Comparison of ENCODE assay signal across 1 cellular context in the genomic region with DNA sequence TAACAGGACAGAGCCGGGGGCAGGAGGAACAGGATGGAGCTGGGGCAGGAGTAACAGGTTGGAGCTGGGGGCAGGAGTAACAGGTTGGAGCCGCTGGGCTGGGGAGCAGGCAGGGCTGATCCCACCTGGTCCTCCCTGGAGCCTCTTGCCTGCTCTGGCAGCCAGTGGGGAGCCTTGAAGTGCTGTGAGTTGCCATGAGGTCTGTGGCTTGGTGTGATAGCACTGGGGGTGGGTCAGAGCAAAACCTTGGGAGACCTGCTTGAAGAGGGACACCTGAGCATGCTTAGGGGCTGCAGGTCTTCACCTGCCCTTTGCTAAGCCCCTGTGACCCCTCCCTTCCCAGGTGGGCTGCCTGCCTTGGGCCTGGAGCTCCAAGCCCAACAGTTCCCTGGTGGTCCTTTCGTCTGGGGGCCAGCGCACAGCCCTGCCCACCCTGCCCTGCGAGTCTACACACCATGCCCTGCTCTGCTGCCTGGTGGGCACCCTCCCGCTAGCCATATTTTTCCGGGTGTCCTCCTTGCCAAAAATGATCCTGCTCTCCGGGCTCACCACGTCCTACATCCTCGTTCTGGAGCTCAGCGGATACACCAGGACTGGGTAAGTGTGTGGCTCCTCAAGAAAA.
TF ChIP-seq lines count a peak whose summit lies in the region.

No MANE protein-coding gene starts in this region.

TF ChIP-seq in endothelial cell of umbilical vein, 7 proteins besides CTCF, POLR2A, EP300 and RAD21:
- no peak for TF ChIP-seq POLR2AphosphoS5 (IDR thresholded peaks at IDR 0.05; ENCODE audit: insufficient read depth, low read depth, low read length)
- TF ChIP-seq MAX (IDR thresholded peaks at IDR 0.05; ENCODE audit: insufficient read depth, insufficient read length), result no peak
- no peak for TF ChIP-seq JUN (IDR thresholded peaks at IDR 0.05; ENCODE audit: borderline replicate concordance, insufficient read depth, insufficient read length, low read depth)
- no peak for TF ChIP-seq MYC (IDR thresholded peaks at IDR 0.05; ENCODE audit: low read depth, low read length)
- TF ChIP-seq GATA2 (IDR thresholded peaks at IDR 0.05; ENCODE audit: insufficient read depth, insufficient read length, low read depth, low read length), result no peak
- no peak for TF ChIP-seq FOS (IDR thresholded peaks at IDR 0.05; ENCODE audit: borderline replicate concordance, insufficient read depth, low read length)
- no peak for TF ChIP-seq EZH2 (IDR thresholded peaks at IDR 0.05; ENCODE audit: borderline replicate concordance, low read depth, low read length, severe bottlenecking)
